8 cellular contexts compared by ENCODE assay signal in the genomic region with DNA sequence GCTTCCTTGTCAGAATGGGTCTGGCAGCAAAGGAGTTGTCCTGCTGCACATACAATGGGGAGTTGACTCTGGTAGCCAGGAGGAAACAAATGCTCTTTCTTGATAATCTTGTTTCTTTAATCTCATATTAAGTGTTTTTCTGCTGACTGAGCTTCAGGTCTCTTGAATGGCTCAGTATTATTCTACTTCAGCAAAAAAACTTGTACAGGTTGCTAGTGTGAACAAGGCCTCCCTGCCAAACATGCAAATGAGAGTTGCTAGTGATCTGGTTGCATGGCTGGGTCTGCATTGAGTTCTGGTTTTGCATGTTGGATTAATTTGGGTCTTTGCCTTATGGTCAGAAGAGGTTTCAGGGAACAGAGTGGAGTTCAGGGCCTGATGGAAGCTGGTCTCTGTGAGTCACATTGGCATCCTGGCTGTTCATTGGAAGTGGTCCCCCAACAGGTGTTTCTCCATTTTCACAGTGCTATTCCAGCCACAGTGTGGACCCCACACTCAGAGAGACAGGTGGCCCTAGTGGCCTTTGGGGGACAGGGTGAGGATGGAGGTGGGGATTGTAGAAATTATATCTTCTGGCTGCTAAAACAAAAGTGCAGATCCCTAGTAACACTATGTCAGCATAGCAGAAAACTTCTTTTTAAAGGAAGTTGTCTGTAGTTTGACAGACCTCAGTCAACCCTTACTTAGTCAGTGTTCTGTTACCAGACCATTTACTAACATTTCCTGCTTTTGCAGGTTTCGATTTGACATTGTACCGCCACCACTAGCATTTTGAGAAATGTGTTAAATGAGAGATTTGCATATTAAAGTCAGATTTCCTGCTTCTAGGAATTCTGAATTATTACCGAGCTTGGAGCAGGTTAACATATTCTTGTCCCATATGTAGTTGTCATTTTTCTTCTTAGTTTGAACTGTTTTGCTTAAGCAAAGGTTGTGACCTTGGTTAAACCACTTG. TPM values are rescaled to one million over a fixed set of nuclear protein-coding genes. Genes with fewer than 3 reads are reported as not detected.
DNase-seq lines count a peak whose midpoint lies in the region; ATAC-seq and TF ChIP-seq lines count a peak whose summit lies in the region.

No MANE protein-coding gene starts in this region.

- H2AFZ ChIP-seq in OCI-LY1 (ENCODE audit: low read length) = no peak overlapping the region
- no peak overlapping the region for H2AFZ ChIP-seq in GM23248

- no peak overlapping the region for H3K9ac ChIP-seq in OCI-LY1 (ENCODE audit: low read length)
- no peak overlapping the region for H3K9ac ChIP-seq in GM23248

- H3K4me3 ChIP-seq in CD8-positive, alpha-beta memory T cell (ENCODE audit: low read length) = no peak overlapping the region
- H3K4me3 ChIP-seq in OCI-LY1 (ENCODE audit: low read depth, low read length, poor library complexity, severe bottlenecking) (no peak overlapping the region), GM23248 (no peak overlapping the region), tibial nerve (no peak overlapping the region)

- no peak overlapping the region for H3K27ac ChIP-seq in CD8-positive, alpha-beta memory T cell (ENCODE audit: low read depth, low read length)
- H3K27ac ChIP-seq in OCI-LY1 (ENCODE audit: low read depth, low read length, poor library complexity, severe bottlenecking) = peak overlapping the region; percentile 7
- H3K27ac ChIP-seq in layer of hippocampus (ENCODE audit: low read depth, low read length) = peak overlapping the region; percentile 68
- no peak overlapping the region for H3K27ac ChIP-seq in GM23248
- peak overlapping the region in 1 of 4 donors; percentile 28 for H3K27ac ChIP-seq in tibial nerve

- no peaks in the 10 kb centered on the region for H3K9me3 Mint-ChIP-seq in CD8-positive, alpha-beta memory T cell

- in situ Hi-C loops in GM23248 (cut with MboI) = no loop called here

- peaks cover 0 to 3% of the 10 kb centered on the region in 2 donors for H3K27me3 Mint-ChIP-seq in CD8-positive, alpha-beta memory T cell

- H3K27me3 ChIP-seq in CD8-positive, alpha-beta memory T cell (ENCODE audit: insufficient read depth, low read length, poor library complexity, severe bottlenecking) = no peaks in the 10 kb centered on the region
- H3K27me3 ChIP-seq in OCI-LY1 (ENCODE audit: insufficient read depth, low read length) (peaks cover 4% of the 10 kb centered on the region; the same call in 1 of the 2 replicates), layer of hippocampus (ENCODE audit: control insufficient read depth, insufficient read depth, low read length) (no peaks in the 10 kb centered on the region), GM23248 (replicated peaks; ENCODE audit: insufficient read depth) (no peaks in the 10 kb centered on the region), tibial nerve (no peaks in the 10 kb centered on the region)

- H3K4me2 ChIP-seq in OCI-LY1 (ENCODE audit: low read length) (peak overlapping the region; percentile 23; the same call in 1 of the 2 replicates), GM23248 (ENCODE audit: unreplicated experiment) (no peak overlapping the region)

- TF ChIP-seq EP300 in tibial nerve (IDR thresholded peaks at IDR 0.05) = no peak

- H3K9me2 ChIP-seq in OCI-LY1 (ENCODE audit: low read depth, low read length) (no peaks in the 10 kb centered on the region), GM23248 (ENCODE audit: insufficient read depth) (no peaks in the 10 kb centered on the region)

- POLR2A ChIA-PET in CD8-positive, alpha-beta memory T cell (lab: Charles Lee) = no interaction called here

- no peaks in the 10 kb centered on the region for H3K9me3 ChIP-seq in CD8-positive, alpha-beta memory T cell (ENCODE audit: low read length)
- H3K9me3 ChIP-seq in OCI-LY1 (ENCODE audit: low read length) (no peaks in the 10 kb centered on the region), GM23248 (ENCODE audit: low read depth) (no peaks in the 10 kb centered on the region), tibial nerve (no peaks in the 10 kb centered on the region)

- H3K4me1 ChIP-seq in CD8-positive, alpha-beta memory T cell (ENCODE audit: insufficient read depth, low read length) = peaks cover 16% of the 10 kb centered on the region
- H3K4me1 ChIP-seq in OCI-LY1 (ENCODE audit: insufficient read depth, low read length, severe bottlenecking) (peaks cover 26% of the 10 kb centered on the region), GM23248 (ENCODE audit: insufficient read depth) (0 out of 2 replicates have a peak, but pooled peaks cover 7% of the 10 kb centered on the region), tibial nerve (peaks cover 0 to 76% (median 19%) of the 10 kb centered on the region in 4 donors)

- H3K4me1 Mint-ChIP-seq in CD8-positive, alpha-beta memory T cell = peaks cover 17 to 28% (median 18%) of the 10 kb centered on the region in 3 donors

- H4K20me1 ChIP-seq in OCI-LY1 (ENCODE audit: insufficient read depth, low read length) (no peaks in the 10 kb centered on the region), GM23248 (ENCODE audit: insufficient read depth) (no peaks in the 10 kb centered on the region; the same call in 1 of the 2 replicates)

- peak overlapping the region in 6 of 7 donors; percentile 8 to 53 (median 46) for H3K4me3 Mint-ChIP-seq in CD8-positive, alpha-beta memory T cell

- no peaks in the 10 kb centered on the region for H3K36me3 ChIP-seq in CD8-positive, alpha-beta memory T cell (ENCODE audit: insufficient read depth, low read length)
- no peaks in the 10 kb centered on the region for H3K36me3 ChIP-seq in OCI-LY1 (ENCODE audit: insufficient read depth, low read length)
- H3K36me3 ChIP-seq in GM23248 (ENCODE audit: low read depth) = 0 out of 2 replicates have a peak, but pooled peaks cover 4% of the 10 kb centered on the region
- peaks cover 0 to 18% (median 0%) of the 10 kb centered on the region in 3 donors for H3K36me3 ChIP-seq in tibial nerve

- H3K36me3 Mint-ChIP-seq in CD8-positive, alpha-beta memory T cell = peaks cover 0 to 3% (median 2%) of the 10 kb centered on the region in 3 donors

- no peaks in the 10 kb centered on the region for H3K79me2 ChIP-seq in OCI-LY1 (ENCODE audit: insufficient read depth, low read length)
- peaks cover 91% of the 10 kb centered on the region for H3K79me2 ChIP-seq in GM23248 (ENCODE audit: insufficient read depth)

- 80 to 87% methylated on average over 3 of the region's 3 CpGs for WGBS in GM23248 (ENCODE audit: low coverage in 1 of 2, low lambda C conversion rate in 2 of 2, missing lambda C conversion rate in 2 of 2), 2 experiments
- 71 to 73% methylated on average over 3 of the region's 3 CpGs for WGBS in tibial nerve, 2 donors

- CTCF ChIA-PET in CD8-positive, alpha-beta memory T cell (lab: Charles Lee) = no interaction called here

- no peak for TF ChIP-seq POLR2A in tibial nerve (IDR thresholded peaks at IDR 0.05)

- no peaks in the 10 kb centered on the region for H3F3A ChIP-seq in OCI-LY1 (ENCODE audit: insufficient read depth, low read length)
- H3F3A ChIP-seq in GM23248 (ENCODE audit: insufficient read depth) = no peaks in the 10 kb centered on the region

- TF ChIP-seq CTCF in OCI-LY1 (IDR thresholded peaks at IDR 0.05; ENCODE audit: low read length) (no peak), tibial nerve (IDR thresholded peaks at IDR 0.05) (no peak)

- H3K27ac Mint-ChIP-seq in CD8-positive, alpha-beta memory T cell = peak overlapping the region in 7 of 8 donors; percentile 35 to 88 (median 66)

- peak; percentile 38 for ATAC-seq in GM19463 (IDR thresholded peaks at IDR 0.05; ENCODE audit: unreplicated experiment)

- DNase-seq in CD8-positive, alpha-beta memory T cell = no peak
- DNase-seq in GM23248 (no peak), NCI-H1436 (lab: John Stamatoyannopoulos, UW) (no peak), retina (no peak), tibial nerve (ENCODE audit: low spot score in 2 of 2) (no peak)

RNA-seq across cellular contexts. Expression of a gene that starts 47.1 kb away (rescaled TPM):
- 10 to 100 TPM in 1 of 2 experiments, 1 to 10 TPM in 1; 9.0 to 10.4 TPM for total RNA-seq in CD8-positive, alpha-beta memory T cell
- 9.7 TPM for polyA plus RNA-seq in CD8-positive, alpha-beta memory T cell
- 21.2 and 25.3 TPM in 2 replicates for total RNA-seq in GM23248 (2014; rRNA removed; shearing (Covaris generic))
- 54.0 and 56.2 TPM in 2 replicates for polyA plus RNA-seq in GM23248 (2016; fragmentation: Nextera tagmentation; extraction: Ambion mirVana)
- total RNA-seq in tibial nerve = 100 to 1,000 TPM in 3 of 4 donors, 10 to 100 TPM in 1; 92.7 to 141 (median 119) TPM

Comparison
In these comparisons a context has a peak if more than half of its experiments do, and no peak if none do; other contexts are left out.
1. H3K27ac ChIP-seq: peak in OCI-LY1 (single experiment) and layer of hippocampus (single experiment); none in CD8-positive, alpha-beta memory T cell (single experiment) and GM23248 (single experiment).